Comparison of ENCODE assay signal across 9 cellular contexts in the genomic region with DNA sequence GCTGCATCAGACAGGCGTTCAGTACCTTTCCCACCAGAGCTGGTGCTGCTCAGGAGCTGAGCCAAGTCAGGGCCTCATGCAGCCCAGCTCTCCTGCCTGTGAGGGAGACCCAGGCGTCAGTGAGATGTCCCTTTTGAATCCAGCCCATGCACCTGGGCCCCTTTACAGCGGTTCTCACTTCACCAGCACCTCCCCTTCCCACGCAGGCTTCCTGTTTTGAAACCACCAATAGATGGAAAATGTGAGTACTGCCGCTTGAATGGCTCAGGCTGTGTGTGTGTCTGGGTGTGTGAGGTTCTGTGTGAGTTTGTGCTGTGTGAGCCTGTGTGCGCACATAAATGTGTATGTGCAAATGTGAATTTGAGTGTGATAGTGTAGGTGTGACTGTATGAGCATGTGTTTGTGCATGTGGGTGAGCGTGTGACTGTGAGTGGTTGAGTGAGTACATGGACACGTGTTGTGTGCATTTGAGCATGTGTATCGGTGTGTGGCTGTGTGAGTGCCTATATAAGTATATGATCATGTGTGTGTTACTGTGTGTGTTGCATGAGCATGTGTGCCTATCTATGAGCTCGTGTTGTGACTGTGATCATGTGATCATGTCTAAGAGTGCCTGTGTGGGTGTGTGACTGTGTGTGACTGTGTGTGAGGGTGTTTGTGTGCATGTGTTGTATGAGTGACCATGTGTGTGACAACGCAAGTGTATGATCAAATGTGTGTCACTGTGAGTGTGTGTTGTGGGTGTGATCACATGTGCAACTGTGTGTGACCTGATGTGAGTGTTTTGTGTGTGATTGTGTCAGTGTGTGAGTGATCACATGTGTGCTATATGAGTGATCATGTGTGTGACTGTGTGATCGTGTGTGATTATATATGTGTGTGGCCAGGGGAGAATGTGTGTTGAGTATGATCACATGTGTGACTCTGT.
DNase-seq lines count a peak whose midpoint lies in the region; ATAC-seq and TF ChIP-seq lines count a peak whose summit lies in the region.
"Had no signal": no experiment of that assay in that cellular context is flagged by ENCODE, and none has a peak within 500 bp of the region (broad histone marks: within the 10 kb centered on the region; RNA-seq: fewer than 3 reads in every experiment).

No MANE protein-coding gene starts in this region.

- H3K27ac Mint-ChIP-seq in CD8-positive, alpha-beta memory T cell, result no peak overlapping the region

- no peaks in the 10 kb centered on the region for H3K9me3 Mint-ChIP-seq in CD8-positive, alpha-beta memory T cell

- DNase-seq in CD8-positive, alpha-beta memory T cell, result peak; percentile 50 to 88 (median 74)
- DNase-seq in RPMI8226 (peak; percentile 80), spleen (peak; percentile 88), HPDE6-E6E7 (ENCODE audit: extremely low spot score) (no peak), NCI-H226 (no peak), epidermal melanocyte (ENCODE audit: insufficient read length, low spot score) (no peak)
- peak; percentile 92 for DNase-seq in activated effector memory CD4-positive, alpha-beta T cell treated with anti-CD3 and anti-CD28 coated beads, Interleukin-2, amount 50 U/mL, for 16 hours

- peaks cover 72% of the 10 kb centered on the region for H3K4me1 ChIP-seq in CD8-positive, alpha-beta memory T cell (ENCODE audit: insufficient read depth, low read length)
- H3K4me1 ChIP-seq in spleen, result peaks cover 69 to 100% (median 89%) of the 10 kb centered on the region in 6 donors
- H3K4me1 ChIP-seq: parathyroid adenoma had no signal

- H3K4me1 Mint-ChIP-seq in CD8-positive, alpha-beta memory T cell, result peaks cover 9 to 27% (median 21%) of the 10 kb centered on the region in 3 donors

- H3K36me3 Mint-ChIP-seq in CD8-positive, alpha-beta memory T cell, result no peaks in the 10 kb centered on the region

- no peaks in the 10 kb centered on the region for H3K9me3 ChIP-seq in CD8-positive, alpha-beta memory T cell (ENCODE audit: low read length)
- H3K9me3 ChIP-seq in spleen, result no peaks in the 10 kb centered on the region

- H3K27ac ChIP-seq in CD8-positive, alpha-beta memory T cell (ENCODE audit: low read depth, low read length), result peak overlapping the region; percentile 26
- H3K27ac ChIP-seq in spleen, result peak overlapping the region; percentile 31 to 89 (median 80)
- H3K27ac ChIP-seq: parathyroid adenoma had no signal

- H3K27me3 Mint-ChIP-seq in CD8-positive, alpha-beta memory T cell, result no peaks in the 10 kb centered on the region

- CTCF ChIA-PET in CD8-positive, alpha-beta memory T cell (lab: Charles Lee), result interaction anchor here (0.5 to 6.0 kb wide), 11 partner anchors 8 to 115 kb away, joined by 3 to 59 read pairs (median 5); no protein-coding TSS in a partner anchor

- ATAC-seq in HG02571 (IDR thresholded peaks at IDR 0.05; ENCODE audit: unreplicated experiment), result peak; percentile 44

- intact Hi-C loops in spleen (cut with DNase I; ENCODE audit: low total_unique reads), result no loop called here

- no peaks in the 10 kb centered on the region for H3K27me3 ChIP-seq in CD8-positive, alpha-beta memory T cell (ENCODE audit: insufficient read depth, low read length, poor library complexity, severe bottlenecking)
- no peaks in the 10 kb centered on the region for H3K27me3 ChIP-seq in spleen (replicated peaks in 1 of 7)

- POLR2A ChIA-PET in CD8-positive, alpha-beta memory T cell (lab: Charles Lee), result interaction anchor here (1.0 to 2.2 kb wide), 6 partner anchors 10 to 88 kb away, joined by 3 to 7 read pairs (median 5); no protein-coding TSS in a partner anchor

- peak in 1 of 11 experiments; percentile 7 for TF ChIP-seq CTCF in spleen (IDR thresholded peaks at IDR 0.05 in 8 of 11, conservative IDR thresholded peaks at IDR 0.05 in 3 of 11)

- TF ChIP-seq POLR2A in spleen (IDR thresholded peaks at IDR 0.05), result peak in 2 of 3 donors; percentile 11 to 22

- no peak overlapping the region for H3K4me3 Mint-ChIP-seq in CD8-positive, alpha-beta memory T cell

- 25 to 53% (median 34%) methylated on average over 12 of the region's 12 CpGs for WGBS in spleen, 5 donors

- peak overlapping the region; percentile 36 for H3K4me3 ChIP-seq in CD8-positive, alpha-beta memory T cell (ENCODE audit: low read length)
- peak overlapping the region in 1 of 8 donors; percentile 46 for H3K4me3 ChIP-seq in spleen

- no peaks in the 10 kb centered on the region for H3K36me3 ChIP-seq in CD8-positive, alpha-beta memory T cell (ENCODE audit: insufficient read depth, low read length)
- H3K36me3 ChIP-seq in spleen, result no peaks in the 10 kb centered on the region

Comparison
In these comparisons a context has a peak if more than half of its experiments do, and no peak if none do; other contexts are left out.
1. DNase-seq: peak in CD8-positive, alpha-beta memory T cell (5 of 5), RPMI8226 (single experiment), activated effector memory CD4-positive, alpha-beta T cell treated with anti-CD3 and anti-CD28 coated beads, Interleukin-2, amount 50 U/mL, for 16 hours (single experiment) and spleen (single experiment); none in HPDE6-E6E7 (single experiment), NCI-H226 (single experiment) and epidermal melanocyte (single experiment).